In the genomic region with DNA sequence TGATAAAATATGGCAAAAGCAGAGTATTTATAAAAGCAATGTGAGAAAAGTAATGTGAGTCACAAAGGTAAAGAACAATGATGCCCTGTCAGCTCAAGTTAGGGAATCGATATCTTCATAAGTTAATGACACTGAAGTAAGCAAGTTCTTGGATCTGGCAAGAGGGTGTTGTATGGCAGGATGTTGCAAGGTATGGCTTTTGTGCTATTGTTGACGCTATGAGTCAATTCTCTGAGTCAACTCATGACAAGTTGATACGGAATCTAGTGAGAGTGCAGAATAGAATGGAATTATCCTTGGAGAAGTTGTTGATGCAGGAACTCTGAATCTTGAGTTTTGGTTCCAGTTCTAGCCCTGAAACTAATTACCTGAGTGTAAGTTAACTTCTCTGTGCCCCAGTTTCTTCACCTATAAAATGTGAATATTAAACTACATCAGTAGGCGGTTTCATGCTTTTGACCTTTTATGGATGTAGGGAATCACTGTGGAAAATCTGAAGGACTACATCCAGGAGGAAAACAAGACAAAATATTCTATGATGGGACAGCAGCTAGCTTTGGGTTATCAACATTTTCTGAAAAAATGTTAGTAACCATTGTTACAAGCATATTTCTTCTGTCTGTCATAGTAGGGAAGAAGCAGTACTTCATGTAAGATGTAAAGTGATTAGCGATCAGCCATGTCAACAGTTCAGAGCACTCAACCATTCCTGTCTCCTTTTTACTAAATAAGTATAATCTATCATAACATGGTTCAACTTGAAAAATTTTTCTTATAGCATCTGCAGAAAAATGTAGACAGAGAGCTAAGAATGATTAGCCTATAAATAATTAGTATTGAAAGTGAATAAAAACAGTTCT, we compare ENCODE assay signal across 11 cellular contexts.
DNase-seq lines count a peak whose midpoint lies in the region; ATAC-seq and TF ChIP-seq lines count a peak whose summit lies in the region.
"Had no signal": no experiment of that assay in that cellular context is flagged by ENCODE, and none has a peak within 500 bp of the region (broad histone marks: within the 10 kb centered on the region; RNA-seq: fewer than 3 reads in every experiment).

No MANE protein-coding gene starts in this region.

- in situ Hi-C loops in brain microvascular endothelial cell (cut with HindIII; ENCODE audit: low pct_ligation_motif_present, low sequenced_read_pairs): no loop called here

- H3K36me3 ChIP-seq in BJ (ENCODE audit: control insufficient read depth, insufficient read depth, low read length): no peaks in the 10 kb centered on the region
- H3K36me3 ChIP-seq in brain microvascular endothelial cell (replicated peaks): no peaks in the 10 kb centered on the region
- H3K36me3 ChIP-seq in left lung: no peaks in the 10 kb centered on the region
- no peaks in the 10 kb centered on the region for H3K36me3 ChIP-seq in A673 (ENCODE audit: insufficient read depth, low read length, poor library complexity, severe bottlenecking)
- H3K36me3 ChIP-seq: thoracic aorta had no signal

- TF ChIP-seq CTCF in BJ (IDR thresholded peaks at IDR 0.05; ENCODE audit: insufficient read depth, low read depth, low read length) (no peak), brain microvascular endothelial cell (IDR thresholded peaks at IDR 0.05; ENCODE audit: low read depth, low read length, missing control alignments) (no peak), left lung (IDR thresholded peaks at IDR 0.05) (no peak), A673 (conservative IDR thresholded peaks at IDR 0.05; ENCODE audit: low read depth, low read length) (no peak)

- TF ChIP-seq RAD21 in Ishikawa (IDR thresholded peaks at IDR 0.05; ENCODE audit: low read depth): no peak

- no TSS peak for BruUV-seq in A673 (replicated peaks; lab: Mats Ljungman, UMichigan)

- H3K9me3 ChIP-seq in left lung (no peaks in the 10 kb centered on the region), A673 (ENCODE audit: low read depth, low read length, poor library complexity, severe bottlenecking) (no peaks in the 10 kb centered on the region)
- H3K9me3 ChIP-seq: thoracic aorta had no signal

- POLR2A ChIA-PET in BJ (lab: Charles Lee) (interaction anchor here (0.6 kb wide), 1 partner anchor 126 kb away, joined by 4 read pairs; no protein-coding TSS in a partner anchor), A673 (lab: Charles Lee; ENCODE audit: low non-redundant PET) (no interaction called here)

- intact Hi-C loops in left lung (cut with DNase I): no loop called here
- intact Hi-C loops in A673 (cut with micrococcal nuclease; ENCODE audit: unreplicated experiment): no loop called here

- CTCF ChIA-PET in BJ (lab: Yijun Ruan, JAX) (no interaction called here), A673 (lab: Charles Lee) (no interaction called here)

- no peak overlapping the region for H3K4me3 ChIP-seq in BJ (ENCODE audit: low read depth, low read length)
- no peak overlapping the region for H3K4me3 ChIP-seq in brain microvascular endothelial cell (ENCODE audit: low read depth, low read length)
- no peak overlapping the region for H3K4me3 ChIP-seq in left lung
- no peak overlapping the region for H3K4me3 ChIP-seq in A673 (ENCODE audit: low read depth, low read length, poor library complexity, severe bottlenecking)
- H3K4me3 ChIP-seq: thoracic aorta had no signal

- H3K27ac ChIP-seq in brain microvascular endothelial cell (peak overlapping the region; percentile 81), left lung (no peak overlapping the region), A673 (ENCODE audit: low read depth, low read length, poor library complexity, severe bottlenecking) (no peak overlapping the region)
- H3K27ac ChIP-seq: thoracic aorta had no signal

- H3K4me1 ChIP-seq in left lung: no peaks in the 10 kb centered on the region
- H3K4me1 ChIP-seq in A673 (ENCODE audit: insufficient read depth, low read length, poor library complexity, severe bottlenecking): no peaks in the 10 kb centered on the region

- peak; percentile 87 for TF ChIP-seq EP300 in Ishikawa (IDR thresholded peaks at IDR 0.05; ENCODE audit: borderline replicate concordance)

- DNase-seq in BJ (ENCODE audit: low read depth) (peak; percentile 74), brain microvascular endothelial cell (peak; percentile 91), left lung (no peak), RPMI8226 (no peak), A673 (ENCODE audit: low spot score) (no peak), HUDEP-2 (lab: John Stamatoyannopoulos, UW; ENCODE audit: unreplicated experiment in 76 of 76) (no peak)
- DNase-seq: activated B cell treated with CpG ODN at 0.5 μM for 24 hours; activated effector memory CD4-positive, alpha-beta T cell treated with Interleukin-2 at 50 U/mL for 16 hours had no signal

- peak; percentile 61 for ATAC-seq in left lung
- ATAC-seq in activated CD4-positive, CD25-positive, alpha-beta regulatory T cell treated with anti-CD3 and anti-CD28 coated beads, Interleukin-2, amount 50 U/mL, for 24 hours: no peak

- H3K27me3 ChIP-seq in BJ (ENCODE audit: control insufficient read depth, insufficient read depth, low read length): no peaks in the 10 kb centered on the region
- H3K27me3 ChIP-seq in brain microvascular endothelial cell (replicated peaks): no peaks in the 10 kb centered on the region
- no peaks in the 10 kb centered on the region for H3K27me3 ChIP-seq in left lung
- no peaks in the 10 kb centered on the region for H3K27me3 ChIP-seq in A673 (replicated peaks; ENCODE audit: insufficient read depth, low read depth, low read length, poor library complexity)

TF ChIP-seq in Ishikawa, 13 proteins besides CTCF, POLR2A, EP300 and RAD21:
- no peak for TF ChIP-seq EGR1 (IDR thresholded peaks at IDR 0.05)
- TF ChIP-seq TAF1 (IDR thresholded peaks at IDR 0.05; ENCODE audit: low read depth): no peak
- peak; percentile 90 for TF ChIP-seq CEBPB (IDR thresholded peaks at IDR 0.05)
- no peak for TF ChIP-seq ZBTB7A (IDR thresholded peaks at IDR 0.05; ENCODE audit: low read depth)
- no peak for TF ChIP-seq TEAD4 (IDR thresholded peaks at IDR 0.05)
- TF ChIP-seq, protein P1, sequence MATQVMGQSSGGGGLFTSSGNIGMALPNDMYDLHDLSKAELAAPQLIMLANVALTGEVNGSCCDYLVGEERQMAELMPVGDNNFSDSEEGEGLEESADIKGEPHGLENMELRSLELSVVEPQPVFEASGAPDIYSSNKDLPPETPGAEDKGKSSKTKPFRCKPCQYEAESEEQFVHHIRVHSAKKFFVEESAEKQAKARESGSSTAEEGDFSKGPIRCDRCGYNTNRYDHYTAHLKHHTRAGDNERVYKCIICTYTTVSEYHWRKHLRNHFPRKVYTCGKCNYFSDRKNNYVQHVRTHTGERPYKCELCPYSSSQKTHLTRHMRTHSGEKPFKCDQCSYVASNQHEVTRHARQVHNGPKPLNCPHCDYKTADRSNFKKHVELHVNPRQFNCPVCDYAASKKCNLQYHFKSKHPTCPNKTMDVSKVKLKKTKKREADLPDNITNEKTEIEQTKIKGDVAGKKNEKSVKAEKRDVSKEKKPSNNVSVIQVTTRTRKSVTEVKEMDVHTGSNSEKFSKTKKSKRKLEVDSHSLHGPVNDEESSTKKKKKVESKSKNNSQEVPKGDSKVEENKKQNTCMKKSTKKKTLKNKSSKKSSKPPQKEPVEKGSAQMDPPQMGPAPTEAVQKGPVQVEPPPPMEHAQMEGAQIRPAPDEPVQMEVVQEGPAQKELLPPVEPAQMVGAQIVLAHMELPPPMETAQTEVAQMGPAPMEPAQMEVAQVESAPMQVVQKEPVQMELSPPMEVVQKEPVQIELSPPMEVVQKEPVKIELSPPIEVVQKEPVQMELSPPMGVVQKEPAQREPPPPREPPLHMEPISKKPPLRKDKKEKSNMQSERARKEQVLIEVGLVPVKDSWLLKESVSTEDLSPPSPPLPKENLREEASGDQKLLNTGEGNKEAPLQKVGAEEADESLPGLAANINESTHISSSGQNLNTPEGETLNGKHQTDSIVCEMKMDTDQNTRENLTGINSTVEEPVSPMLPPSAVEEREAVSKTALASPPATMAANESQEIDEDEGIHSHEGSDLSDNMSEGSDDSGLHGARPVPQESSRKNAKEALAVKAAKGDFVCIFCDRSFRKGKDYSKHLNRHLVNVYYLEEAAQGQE (IDR thresholded peaks at IDR 0.05; ENCODE audit: low read depth): no peak
- TF ChIP-seq YY1 (IDR thresholded peaks at IDR 0.05; ENCODE audit: low read depth): no peak
- peak; percentile 67; the same call in 1 of the 2 replicates for TF ChIP-seq FOXM1 (IDR thresholded peaks at IDR 0.05; ENCODE audit: borderline replicate concordance, low read depth)
- TF ChIP-seq NFIC (IDR thresholded peaks at IDR 0.05): peak; percentile 74
- 0 out of 2 replicates have a peak, but pooled peaks have one; percentile 20 for TF ChIP-seq MAX (IDR thresholded peaks at IDR 0.05)
- no peak for TF ChIP-seq USF1 (IDR thresholded peaks at IDR 0.05)
- TF ChIP-seq TCF12 (IDR thresholded peaks at IDR 0.05; ENCODE audit: low read depth): peak; percentile 68
- TF ChIP-seq CREB1 (IDR thresholded peaks at IDR 0.05; ENCODE audit: low read depth): no peak

Comparison
In these comparisons a context has a peak if more than half of its experiments do, and no peak if none do; other contexts are left out.
1. DNase-seq: peak in BJ (single experiment) and brain microvascular endothelial cell (single experiment); none in left lung (0 of 2), RPMI8226 (single experiment), A673 (single experiment) and HUDEP-2 (0 of 76).